1 cellular context compared by ENCODE assay signal in genomic region chr1:148389027-148389339, GRCh38.
TF ChIP-seq lines count a peak whose summit lies in the region.

No MANE protein-coding gene starts in this region.

TF ChIP-seq in GM12878, 131 proteins besides CTCF, POLR2A, EP300 and RAD21 (continued from another document):
- TF ChIP-seq ZBTB4 (CRISPR knock-in tag; IDR thresholded peaks at IDR 0.05) (0 out of 2 replicates have a peak, but pooled peaks have one; percentile 11), ZZZ3 (IDR thresholded peaks at IDR 0.05; ENCODE audit: control insufficient read depth, insufficient read length, low read depth) (no peak)
TF ChIP-seq in GM12878: peak in this region for 3.
